10 cellular contexts compared by ENCODE assay signal in the genomic region with DNA sequence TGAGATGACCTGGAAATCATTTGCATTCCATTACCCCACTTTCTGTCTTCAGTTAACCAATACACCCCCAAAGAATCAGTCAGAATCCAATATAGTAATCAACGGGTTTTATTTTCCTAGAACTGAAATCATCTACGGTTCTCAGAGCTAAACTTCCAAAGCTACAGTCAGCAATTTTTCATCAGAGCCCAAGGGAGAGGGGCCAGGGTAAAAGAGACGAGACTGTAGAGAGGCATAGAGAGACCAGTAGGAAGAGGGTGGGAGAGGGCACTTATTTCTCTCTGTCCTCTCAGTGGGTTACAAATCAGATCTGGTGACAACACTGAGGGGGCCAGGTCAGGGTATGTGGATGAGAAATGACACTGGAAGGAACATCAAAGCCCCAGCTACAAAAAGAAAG. TPM values are rescaled to one million over a fixed set of nuclear protein-coding genes. Genes with fewer than 3 reads are reported as not detected.
DNase-seq lines count a peak whose midpoint lies in the region; ATAC-seq and TF ChIP-seq lines count a peak whose summit lies in the region.
"Had no signal": no experiment of that assay in that cellular context is flagged by ENCODE, and none has a peak within 500 bp of the region (broad histone marks: within the 10 kb centered on the region; RNA-seq: fewer than 3 reads in every experiment).

No MANE protein-coding gene starts in this region.

- no peak for DNase-seq in stimulated activated naive CD8-positive, alpha-beta T cell treated with anti-CD3 and anti-CD28 coated beads, Interleukin-15, Interleukin-2, amounts not matched to agents 100 U/mL and 50 U/mL, for 24 hours
- no peak for DNase-seq in activated naive CD8-positive, alpha-beta T cell treated with anti-CD3 and anti-CD28 coated beads for 36 hours
- DNase-seq in vagina (ENCODE audit: extremely low spot score in 2 of 2): no peak
- no peak for DNase-seq in activated CD8-positive, alpha-beta memory T cell treated with anti-CD3 and anti-CD28 coated beads, Interleukin-2, amount 50 U/mL, for 48 hours
- DNase-seq: DMS153, NCI-H526 had no signal

- peak overlapping the region; percentile 99 for H3K4me3 Mint-ChIP-seq in stimulated activated naive CD8-positive, alpha-beta T cell treated with anti-CD3 and anti-CD28 coated beads, Interleukin-15, Interleukin-2, amounts not matched to agents 100 ng/mL and 50 ng/mL, for 24 hours
- peak overlapping the region; percentile 92 for H3K4me3 Mint-ChIP-seq in activated naive CD8-positive, alpha-beta T cell treated with anti-CD3 and anti-CD28 coated beads for 36 hours

- H3K9me3 ChIP-seq in muscle layer of colon (ENCODE audit: low read length) (no peaks in the 10 kb centered on the region), vagina (no peaks in the 10 kb centered on the region)

- peaks cover 63% of the 10 kb centered on the region for H3K4me1 Mint-ChIP-seq in stimulated activated naive CD8-positive, alpha-beta T cell treated with anti-CD3 and anti-CD28 coated beads, Interleukin-15, Interleukin-2, amounts not matched to agents 100 ng/mL and 50 ng/mL, for 24 hours (ENCODE audit: low read depth)
- H3K4me1 Mint-ChIP-seq in activated naive CD8-positive, alpha-beta T cell treated with anti-CD3 and anti-CD28 coated beads for 36 hours: peaks cover 47% of the 10 kb centered on the region

- no peak for TF ChIP-seq CTCF in vagina (IDR thresholded peaks at IDR 0.05)

- peak overlapping the region; percentile 67 for H3K27ac ChIP-seq in muscle layer of colon (ENCODE audit: low read depth, low read length)
- peak overlapping the region; percentile 80 for H3K27ac ChIP-seq in vagina

- H3K27me3 Mint-ChIP-seq in stimulated activated naive CD8-positive, alpha-beta T cell treated with anti-CD3 and anti-CD28 coated beads, Interleukin-15, Interleukin-2, amounts not matched to agents 100 ng/mL and 50 ng/mL, for 24 hours: no peaks in the 10 kb centered on the region
- H3K27me3 Mint-ChIP-seq in activated naive CD8-positive, alpha-beta T cell treated with anti-CD3 and anti-CD28 coated beads for 36 hours: no peaks in the 10 kb centered on the region

- H3K27me3 ChIP-seq in muscle layer of colon (ENCODE audit: control insufficient read depth in 1 of 2, insufficient read depth in 2 of 2, low read length in 2 of 2): no peaks in the 10 kb centered on the region
- H3K27me3 ChIP-seq in vagina: no peaks in the 10 kb centered on the region

- intact Hi-C loops in vagina (cut with DNase I): no loop called here

- H3K36me3 ChIP-seq in muscle layer of colon (ENCODE audit: insufficient read depth, low read length) (peaks cover 50% of the 10 kb centered on the region), vagina (peaks cover 0 to 39% of the 10 kb centered on the region in 2 donors)

- no peak for ATAC-seq in stimulated activated naive CD8-positive, alpha-beta T cell treated with anti-CD3 and anti-CD28 coated beads, Interleukin-15, Interleukin-2, amounts not matched to agents 100 U/mL and 50 U/mL, for 24 hours
- no peak for ATAC-seq in GM19397 (IDR thresholded peaks at IDR 0.05; ENCODE audit: unreplicated experiment)
- no peak for ATAC-seq in HG03460 (IDR thresholded peaks at IDR 0.05; ENCODE audit: unreplicated experiment)

- H3K9ac ChIP-seq in muscle layer of colon (ENCODE audit: low read length): no peak overlapping the region

- peaks cover 31% of the 10 kb centered on the region for H3K4me1 ChIP-seq in muscle layer of colon (ENCODE audit: insufficient read depth, low read length)
- peaks cover 44% of the 10 kb centered on the region for H3K4me1 ChIP-seq in vagina

- peak overlapping the region in 1 of 2 donors; percentile 71 for H3K4me3 ChIP-seq in muscle layer of colon (ENCODE audit: low read depth in 1 of 2, low read length in 2 of 2)
- H3K4me3 ChIP-seq in vagina: peak overlapping the region in 1 of 2 donors; percentile 55

- H3K36me3 Mint-ChIP-seq in stimulated activated naive CD8-positive, alpha-beta T cell treated with anti-CD3 and anti-CD28 coated beads, Interleukin-15, Interleukin-2, amounts not matched to agents 100 ng/mL and 50 ng/mL, for 24 hours (ENCODE audit: low read depth): peaks cover 72% of the 10 kb centered on the region
- H3K36me3 Mint-ChIP-seq in activated naive CD8-positive, alpha-beta T cell treated with anti-CD3 and anti-CD28 coated beads for 36 hours: peaks cover 55% of the 10 kb centered on the region

- no peak for TF ChIP-seq POLR2A in vagina (IDR thresholded peaks at IDR 0.05)

- H3K9me3 Mint-ChIP-seq in stimulated activated naive CD8-positive, alpha-beta T cell treated with anti-CD3 and anti-CD28 coated beads, Interleukin-15, Interleukin-2, amounts not matched to agents 100 ng/mL and 50 ng/mL, for 24 hours: no peaks in the 10 kb centered on the region
- H3K9me3 Mint-ChIP-seq in activated naive CD8-positive, alpha-beta T cell treated with anti-CD3 and anti-CD28 coated beads for 36 hours: no peaks in the 10 kb centered on the region

- H3K27ac Mint-ChIP-seq in stimulated activated naive CD8-positive, alpha-beta T cell treated with anti-CD3 and anti-CD28 coated beads, Interleukin-15, Interleukin-2, amounts not matched to agents 100 ng/mL and 50 ng/mL, for 24 hours: peak overlapping the region; percentile 98
- peak overlapping the region; percentile 95 for H3K27ac Mint-ChIP-seq in activated naive CD8-positive, alpha-beta T cell treated with anti-CD3 and anti-CD28 coated beads for 36 hours

RNA-seq across cellular contexts. Expression of gene MRPL24, which starts 1.1 kb away (rescaled TPM):
- 10 to 100 TPM; 85.1 to 94.6 TPM for total RNA-seq in activated naive CD8-positive, alpha-beta T cell treated with anti-CD3 and anti-CD28 coated beads for 36 hours
- total RNA-seq in vagina: 40.0 TPM

RNA-seq across cellular contexts. Expression of gene HDGF, which starts 9.5 kb away (rescaled TPM):
- total RNA-seq in activated naive CD8-positive, alpha-beta T cell treated with anti-CD3 and anti-CD28 coated beads for 36 hours: 100 to 1,000 TPM; 271 to 274 TPM
- total RNA-seq in vagina: 154 TPM

RNA-seq across cellular contexts. Expression of gene ISG20L2, which starts 13.5 kb away (rescaled TPM):
- total RNA-seq in activated naive CD8-positive, alpha-beta T cell treated with anti-CD3 and anti-CD28 coated beads for 36 hours: 10 to 100 TPM; 74.9 to 77.4 TPM
- 12.8 TPM for total RNA-seq in vagina

RNA-seq across cellular contexts. Expression of gene METTL25B, which starts 13.7 kb away (rescaled TPM):
- total RNA-seq in activated naive CD8-positive, alpha-beta T cell treated with anti-CD3 and anti-CD28 coated beads for 36 hours: 10 to 100 TPM; 24.4 to 24.9 TPM
- 17.7 TPM for total RNA-seq in vagina

RNA-seq across cellular contexts. Expression of gene PRCC, which starts 25.3 kb away (rescaled TPM):
- 10 to 100 TPM; 91.8 to 96.0 TPM for total RNA-seq in activated naive CD8-positive, alpha-beta T cell treated with anti-CD3 and anti-CD28 coated beads for 36 hours
- total RNA-seq in vagina: 30.4 TPM
